In the genomic region with DNA sequence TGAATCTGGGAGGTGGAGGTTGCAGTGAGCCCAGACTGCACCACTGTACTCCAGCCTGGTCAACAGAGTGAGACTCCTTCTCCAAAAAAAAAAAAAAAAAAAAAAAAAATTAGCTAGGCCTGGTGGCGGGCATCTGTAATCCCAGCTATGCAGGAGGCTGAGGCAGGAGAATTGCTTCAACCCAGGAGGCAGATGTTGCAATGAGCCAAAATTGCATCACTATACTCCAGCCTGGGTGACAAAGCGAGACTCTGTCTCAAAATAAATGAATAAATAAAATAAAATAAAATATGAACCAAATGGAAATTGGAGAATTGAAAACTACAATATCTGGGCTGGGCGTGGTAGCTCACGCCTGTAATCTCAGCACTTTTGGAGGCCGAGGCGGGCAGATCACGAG, we compare ENCODE assay signal across 12 cellular contexts. TPM values are rescaled to one million over a fixed set of nuclear protein-coding genes. Genes with fewer than 3 reads are reported as not detected.
DNase-seq lines count a peak whose midpoint lies in the region; ATAC-seq, FAIRE-seq and TF ChIP-seq lines count a peak whose summit lies in the region.
"Not testable (repeated sequence)": the region's sequence is repeated elsewhere in the genome, so short reads cannot be mapped to it uniquely, and the experiment has no call there.
"Had no signal": no experiment of that assay in that cellular context is flagged by ENCODE, and none has a peak within 500 bp of the region (broad histone marks: within the 10 kb centered on the region; RNA-seq: fewer than 3 reads in every experiment).

No MANE protein-coding gene starts in this region.

- FAIRE-seq in HepG2 (lab: Jason Lieb, UNC) = not testable (repeated sequence)

- H2BK120ac ChIP-seq in trophoblast cell (ENCODE audit: insufficient read depth, low read length, poor library complexity) = peak overlapping the region; percentile 69

- not testable (repeated sequence) for H2AK5ac ChIP-seq in trophoblast cell (ENCODE audit: low read length)

- peak; percentile 75 for DNase-seq in AG10803 (ENCODE audit: low read depth)
- peak; percentile 68 for DNase-seq in HCEC 1CT
- peak; percentile 82 for DNase-seq in MV-4-11 (lab: John Stamatoyannopoulos, UW)
- peak; percentile 42 for DNase-seq in SIG-M5 treated with dmso at 0.1 percent for 504 hours (lab: John Stamatoyannopoulos, UW; ENCODE audit: unreplicated experiment)
- DNase-seq in amniotic epithelial cell (ENCODE audit: low read depth) = peak; percentile 82
- DNase-seq in fibroblast of lung (ENCODE audit: low read depth in 2 of 2) = peak in 1 of 2 donors; percentile 49
- not testable (repeated sequence) for DNase-seq in HepG2 (ENCODE audit: low spot score)
- peak; percentile 77 to 91 for DNase-seq in trophoblast cell

- not testable (repeated sequence) for TF ChIP-seq RAD21 in HepG2 (CRISPR knock-in tag; IDR thresholded peaks at IDR 0.05)

- H4K20me1 ChIP-seq in fibroblast of lung (ENCODE audit: control insufficient read depth, extremely low read depth, insufficient read depth, low read length); HepG2 (ENCODE audit: insufficient read depth, low read length): not testable (repeated sequence)

- H3K23ac ChIP-seq in trophoblast cell (ENCODE audit: low read length) = not testable (repeated sequence)

- not testable (repeated sequence) for H3K4me3 ChIP-seq in AG10803 (ENCODE audit: low read length); fibroblast of lung (replicated peaks in 1 of 4; ENCODE audit: control extremely low read depth in 1 of 4, insufficient read depth in 1 of 4, low read depth in 3 of 4, low read length in 4 of 4); HepG2 (replicated peaks in 1 of 3; ENCODE audit: insufficient read depth in 1 of 3, low read depth in 2 of 3, low read length in 3 of 3); trophoblast cell (ENCODE audit: low read depth, low read length)

- H2BK5ac ChIP-seq in trophoblast cell (ENCODE audit: low read depth, low read length, poor library complexity) = peak overlapping the region; percentile 45

- not testable (repeated sequence) for H3K9ac ChIP-seq in fibroblast of lung (ENCODE audit: insufficient read depth, low read length); HepG2 (ENCODE audit: insufficient read depth, low read depth, low read length); trophoblast cell (ENCODE audit: low read length)

- peaks cover 33% of the 10 kb centered on the region for H3K79me1 ChIP-seq in trophoblast cell (ENCODE audit: low read length)

- H3K27ac ChIP-seq in fibroblast of lung (ENCODE audit: insufficient read depth, low read length) = peak overlapping the region; percentile 92
- not testable (repeated sequence) for H3K27ac ChIP-seq in HepG2 (ENCODE audit: extremely low read length, insufficient read depth, low read length)
- H3K27ac ChIP-seq in trophoblast cell (ENCODE audit: low read depth, low read length) = peak overlapping the region; percentile 49

- H2AFZ ChIP-seq in fibroblast of lung (ENCODE audit: low read length); HepG2 (ENCODE audit: low read length); trophoblast cell (ENCODE audit: insufficient read depth, low read length, poor library complexity): not testable (repeated sequence)

- H3K36me3 ChIP-seq in fibroblast of lung (ENCODE audit: control insufficient read depth, insufficient read depth, low read length); trophoblast cell (ENCODE audit: control insufficient read depth in 1 of 2, insufficient read depth in 2 of 2, low read length in 2 of 2): not testable (repeated sequence)
- peaks cover 5 to 19% of the 10 kb centered on the region in 2 experiments; a peak in 4 of 5 replicates for H3K36me3 ChIP-seq in HepG2 (replicated peaks in 1 of 2; ENCODE audit: control insufficient read depth in 1 of 2, insufficient read depth in 2 of 2, low read length in 2 of 2)

- not testable (repeated sequence) for H4K12ac ChIP-seq in trophoblast cell (ENCODE audit: low read depth, low read length)

- not testable (repeated sequence) for H3K27me3 ChIP-seq in fibroblast of lung (ENCODE audit: control insufficient read depth, insufficient read depth, low read length); HepG2 (ENCODE audit: control insufficient read depth in 1 of 2, insufficient read depth in 2 of 2, low read length in 2 of 2); trophoblast cell (ENCODE audit: insufficient read depth, low read length)

- H3K4ac ChIP-seq in trophoblast cell (ENCODE audit: low read depth, low read length) = not testable (repeated sequence)

- not testable (repeated sequence) for H3K9me3 ChIP-seq in fibroblast of lung (ENCODE audit: control insufficient read depth, insufficient read depth, low read depth, low read length); HepG2 (ENCODE audit: low read length); trophoblast cell (ENCODE audit: insufficient read depth, low read depth, low read length)

- TF ChIP-seq POLR2A in HepG2 (IDR thresholded peaks at IDR 0.05; ENCODE audit: insufficient read depth in 1 of 2, low read depth in 2 of 2, low read length in 2 of 2) = not testable (repeated sequence)

- TF ChIP-seq EP300 in HepG2 (IDR thresholded peaks at IDR 0.05; ENCODE audit: low read depth in 2 of 2, low read length in 2 of 2); HepG2 (CRISPR knock-in tag; IDR thresholded peaks at IDR 0.05; ENCODE audit: borderline replicate concordance): not testable (repeated sequence)

- H3K4me1 ChIP-seq in fibroblast of lung (ENCODE audit: control insufficient read depth, extremely low read depth, insufficient read depth, low read length) = peaks cover 20% of the 10 kb centered on the region
- H3K4me1 ChIP-seq in HepG2 (ENCODE audit: insufficient read depth, low read length) = peaks cover 46% of the 10 kb centered on the region
- H3K4me1 ChIP-seq in trophoblast cell (ENCODE audit: control insufficient read depth in 1 of 2, insufficient read depth in 2 of 2, low read length in 2 of 2) = peaks cover 29 to 40% of the 10 kb centered on the region in 2 experiments

- H2BK12ac ChIP-seq in trophoblast cell (ENCODE audit: low read length) = peak overlapping the region; percentile 53

- CTCF ChIA-PET in HepG2 (lab: Yijun Ruan, JAX; ENCODE audit: low intra/inter-chr PET ratio, low total read pairs) = not testable (repeated sequence)

- peak overlapping the region; percentile 54 for H3K18ac ChIP-seq in trophoblast cell (ENCODE audit: low read length)

- in situ Hi-C loops in HepG2 (cut with HindIII; ENCODE audit: extremely low pct_ligation_motif_present, low pct_unique_long_range_greater_than_20kb) = not testable (repeated sequence)

- ATAC-seq in HepG2 = not testable (repeated sequence)

- peak overlapping the region; percentile 54 for H4K8ac ChIP-seq in trophoblast cell (ENCODE audit: low read depth, low read length)

- intact Hi-C loops in HepG2 (cut with micrococcal nuclease; ENCODE audit: unreplicated experiment) = not testable (repeated sequence)

- WGBS in HepG2 (ENCODE audit: low lambda C conversion rate) = 99% methylated on average over 7 of the region's 7 CpGs
- WGBS in trophoblast cell (ENCODE audit: extremely low coverage, insufficient coverage, insufficient read length) = no CpG with 5 or more reads among the region's 7 CpGs

- H3K14ac ChIP-seq in trophoblast cell (ENCODE audit: low read length) = not testable (repeated sequence)

- peak overlapping the region; percentile 87 for H4K91ac ChIP-seq in trophoblast cell (ENCODE audit: low read depth, low read length)

- POLR2A ChIA-PET in HepG2 (lab: Yijun Ruan, JAX) = interaction anchor here (0.6 to 2.3 kb wide), 2 partner anchors 10 to 20 kb away, joined by 3 to 8 read pairs; no protein-coding TSS in a partner anchor

- not testable (repeated sequence) for H3K79me2 ChIP-seq in fibroblast of lung (ENCODE audit: control insufficient read depth, insufficient read depth, low read length); HepG2 (ENCODE audit: insufficient read depth, low read length); trophoblast cell (ENCODE audit: control insufficient read depth, insufficient read depth, low read length, poor library complexity)

- H3K4me2 ChIP-seq in fibroblast of lung (ENCODE audit: extremely low read depth, insufficient read depth, low read length); HepG2 (ENCODE audit: low read depth, low read length); trophoblast cell (ENCODE audit: low read length): not testable (repeated sequence)

- not testable (repeated sequence) for BruUV-seq in HepG2 (replicated peaks; lab: Mats Ljungman, UMichigan)

- not testable (repeated sequence) for TF ChIP-seq CTCF in AG10803 (conservative IDR thresholded peaks at IDR 0.05; ENCODE audit: low read length); fibroblast of lung (conservative IDR thresholded peaks at IDR 0.05 in 1 of 2, IDR thresholded peaks at IDR 0.05 in 1 of 2; ENCODE audit: low read depth in 1 of 2, low read length in 2 of 2); HepG2 (CRISPR knock-in tag; IDR thresholded peaks at IDR 0.05)

RNA-seq across cellular contexts. Expression of a gene that starts 2.4 kb away (rescaled TPM):
- 41.1 and 46.4 TPM in 2 replicates for total RNA-seq in fibroblast of lung
- polyA plus RNA-seq in fibroblast of lung = 37.8 and 40.0 TPM in 2 replicates
- 50.7 and 65.7 TPM in 2 replicates for polyA plus RNA-seq in fibroblast of lung (2012)
- polyA minus RNA-seq in fibroblast of lung (ENCODE audit: low replicate concordance) = 36.2 and 177 TPM in 2 replicates
- total RNA-seq in HepG2 (2016; rRNA removed; fragmentation: Illumina TruSeq; extraction: Trizol) = 45.4 and 54.8 TPM in 2 replicates
- 17.9 and 23.1 TPM in 2 replicates for total RNA-seq in HepG2 (2016; cell fraction: cytosol; rRNA removed; fragmentation: Illumina TruSeq; extraction: Trizol; ENCODE audit: low read depth)
- total RNA-seq in HepG2 (2016; cell fraction: insoluble cytoplasmic fraction; rRNA removed; fragmentation: Illumina TruSeq; extraction: Trizol) = 41.2 and 57.4 TPM in 2 replicates
- total RNA-seq in HepG2 (2016; cell fraction: membrane; rRNA removed; fragmentation: Illumina TruSeq; extraction: Trizol) = 15.1 and 19.6 TPM in 2 replicates
- 31.4 and 37.2 TPM in 2 replicates for total RNA-seq in HepG2 (2016; cell fraction: nucleus; rRNA removed; fragmentation: Illumina TruSeq; extraction: Trizol)
- 198 and 277 TPM in 2 replicates for polyA plus RNA-seq in HepG2 (2011; rRNA removed)
- 180 and 200 TPM in 2 replicates for polyA plus RNA-seq in HepG2 (2011; cell fraction: cytosol; rRNA removed)
- 123 and 139 TPM in 2 replicates for polyA plus RNA-seq in HepG2 (2011; cell fraction: nucleus; rRNA removed)
- 231 and 273 TPM in 2 replicates for polyA plus RNA-seq in HepG2 (2012)
- 49.8 and 49.9 TPM in 2 replicates for polyA plus RNA-seq in HepG2 (2016; cell fraction: cytosol; fragmentation: Illumina TruSeq; extraction: Trizol; ENCODE audit: low read depth)
- 244 and 262 TPM in 2 replicates for polyA plus RNA-seq in HepG2 (2016; cell fraction: insoluble cytoplasmic fraction; fragmentation: Illumina TruSeq; extraction: Trizol; ENCODE audit: low read depth)
- 43.5 and 46.5 TPM in 2 replicates for polyA plus RNA-seq in HepG2 (2016; cell fraction: membrane; fragmentation: Illumina TruSeq; extraction: Trizol; ENCODE audit: low read depth)
- polyA plus RNA-seq in HepG2 (2016; cell fraction: nucleus; fragmentation: Illumina TruSeq; extraction: Trizol; ENCODE audit: insufficient read depth, low read depth) = 142 and 151 TPM in 2 replicates
- 119 and 143 TPM in 2 replicates for polyA minus RNA-seq in HepG2 (2011; rRNA and poly(A)+ RNA removed; ENCODE audit: low replicate concordance)
- polyA minus RNA-seq in HepG2 (2011; cell fraction: cytosol; rRNA and poly(A)+ RNA removed) = 74.8 and 77.1 TPM in 2 replicates
- polyA minus RNA-seq in HepG2 (2011; cell fraction: nucleus; rRNA and poly(A)+ RNA removed) = 30.3 and 39.7 TPM in 2 replicates
- polyA plus RNA-seq in trophoblast cell (2013) = 186 and 200 TPM in 2 replicates

RNA-seq across cellular contexts. Expression of a gene that starts 16.5 kb away (rescaled TPM):
- total RNA-seq in fibroblast of lung (not detected in 2 replicates), HepG2 (2016; rRNA removed; fragmentation: Illumina TruSeq; extraction: Trizol) (0.24 and 0.32 TPM in 2 replicates)
- polyA plus RNA-seq in fibroblast of lung (not detected in 2 replicates), HepG2 (2011; rRNA removed) (0.48 and 0.71 TPM in 2 replicates)
- not detected in 2 replicates for polyA plus RNA-seq in fibroblast of lung (2012)
- polyA minus RNA-seq in fibroblast of lung (ENCODE audit: low replicate concordance) = not detected in 2 replicates
- not detected in 2 replicates for total RNA-seq in HepG2 (2016; cell fraction: cytosol; rRNA removed; fragmentation: Illumina TruSeq; extraction: Trizol; ENCODE audit: low read depth)
- total RNA-seq in HepG2 (2016; cell fraction: insoluble cytoplasmic fraction; rRNA removed; fragmentation: Illumina TruSeq; extraction: Trizol) = 0.39 TPM in 1 of 2 replicates, not detected in the other
- 0.31 TPM in 1 of 2 replicates, not detected in the other for total RNA-seq in HepG2 (2016; cell fraction: membrane; rRNA removed; fragmentation: Illumina TruSeq; extraction: Trizol)
- total RNA-seq in HepG2 (2016; cell fraction: nucleus; rRNA removed; fragmentation: Illumina TruSeq; extraction: Trizol) = 0.28 and 0.41 TPM in 2 replicates
- polyA plus RNA-seq in HepG2 (2011; cell fraction: cytosol; rRNA removed) = 0.26 and 0.30 TPM in 2 replicates
- polyA plus RNA-seq in HepG2 (2011; cell fraction: nucleus; rRNA removed) = 2.4 and 2.9 TPM in 2 replicates
- polyA plus RNA-seq in HepG2 (2012) = 0.59 and 0.87 TPM in 2 replicates
- polyA plus RNA-seq in HepG2 (2016; cell fraction: cytosol; fragmentation: Illumina TruSeq; extraction: Trizol; ENCODE audit: low read depth) = 0.17 TPM in 1 of 2 replicates, not detected in the other
- not detected in 2 replicates for polyA plus RNA-seq in HepG2 (2016; cell fraction: insoluble cytoplasmic fraction; fragmentation: Illumina TruSeq; extraction: Trizol; ENCODE audit: low read depth)
- polyA plus RNA-seq in HepG2 (2016; cell fraction: membrane; fragmentation: Illumina TruSeq; extraction: Trizol; ENCODE audit: low read depth) = 0.26 TPM in 1 of 2 replicates, not detected in the other
- polyA plus RNA-seq in HepG2 (2016; cell fraction: nucleus; fragmentation: Illumina TruSeq; extraction: Trizol; ENCODE audit: insufficient read depth, low read depth) = 2.4 TPM in 1 of 2 replicates, not detected in the other
- polyA minus RNA-seq in HepG2 (2011; rRNA and poly(A)+ RNA removed; ENCODE audit: low replicate concordance) = 0.42 and 0.68 TPM in 2 replicates
- not detected in 2 replicates for polyA minus RNA-seq in HepG2 (2011; cell fraction: cytosol; rRNA and poly(A)+ RNA removed)
- polyA minus RNA-seq in HepG2 (2011; cell fraction: nucleus; rRNA and poly(A)+ RNA removed) = 0.90 and 3.0 TPM in 2 replicates
- polyA plus RNA-seq in trophoblast cell (2013) = 0.10 and 0.19 TPM in 2 replicates

RNA-seq across cellular contexts. Expression of a gene that starts 20.6 kb away (rescaled TPM):
- total RNA-seq in fibroblast of lung (144 and 184 TPM in 2 replicates), HepG2 (2016; rRNA removed; fragmentation: Illumina TruSeq; extraction: Trizol) (270 and 278 TPM in 2 replicates)
- polyA plus RNA-seq in fibroblast of lung (189 and 275 TPM in 2 replicates), HepG2 (2011; rRNA removed) (148 and 156 TPM in 2 replicates)
- 309 and 382 TPM in 2 replicates for polyA plus RNA-seq in fibroblast of lung (2012)
- polyA minus RNA-seq in fibroblast of lung (ENCODE audit: low replicate concordance) = 386 and 558 TPM in 2 replicates
- 44.9 and 50.3 TPM in 2 replicates for total RNA-seq in HepG2 (2016; cell fraction: cytosol; rRNA removed; fragmentation: Illumina TruSeq; extraction: Trizol; ENCODE audit: low read depth)
- 247 and 303 TPM in 2 replicates for total RNA-seq in HepG2 (2016; cell fraction: insoluble cytoplasmic fraction; rRNA removed; fragmentation: Illumina TruSeq; extraction: Trizol)
- 97.2 and 106 TPM in 2 replicates for total RNA-seq in HepG2 (2016; cell fraction: membrane; rRNA removed; fragmentation: Illumina TruSeq; extraction: Trizol)
- total RNA-seq in HepG2 (2016; cell fraction: nucleus; rRNA removed; fragmentation: Illumina TruSeq; extraction: Trizol) = 191 and 201 TPM in 2 replicates
- 89.9 and 92.3 TPM in 2 replicates for polyA plus RNA-seq in HepG2 (2011; cell fraction: cytosol; rRNA removed)
- 184 and 197 TPM in 2 replicates for polyA plus RNA-seq in HepG2 (2011; cell fraction: nucleus; rRNA removed)
- 166 and 314 TPM in 2 replicates for polyA plus RNA-seq in HepG2 (2012)
- 36.1 and 37.5 TPM in 2 replicates for polyA plus RNA-seq in HepG2 (2016; cell fraction: cytosol; fragmentation: Illumina TruSeq; extraction: Trizol; ENCODE audit: low read depth)
- 257 and 357 TPM in 2 replicates for polyA plus RNA-seq in HepG2 (2016; cell fraction: insoluble cytoplasmic fraction; fragmentation: Illumina TruSeq; extraction: Trizol; ENCODE audit: low read depth)
- polyA plus RNA-seq in HepG2 (2016; cell fraction: membrane; fragmentation: Illumina TruSeq; extraction: Trizol; ENCODE audit: low read depth) = 76.7 and 82.5 TPM in 2 replicates
- polyA plus RNA-seq in HepG2 (2016; cell fraction: nucleus; fragmentation: Illumina TruSeq; extraction: Trizol; ENCODE audit: insufficient read depth, low read depth) = 372 and 405 TPM in 2 replicates
- 218 and 315 TPM in 2 replicates for polyA minus RNA-seq in HepG2 (2011; rRNA and poly(A)+ RNA removed; ENCODE audit: low replicate concordance)
- polyA minus RNA-seq in HepG2 (2011; cell fraction: cytosol; rRNA and poly(A)+ RNA removed) = 121 and 131 TPM in 2 replicates
- 131 and 151 TPM in 2 replicates for polyA minus RNA-seq in HepG2 (2011; cell fraction: nucleus; rRNA and poly(A)+ RNA removed)
- polyA plus RNA-seq in trophoblast cell (2013) = 227 and 231 TPM in 2 replicates

RNA-seq across cellular contexts. Expression of a gene that starts 40.2 kb away (rescaled TPM):
- total RNA-seq in fibroblast of lung (not detected in 2 replicates), HepG2 (2016; rRNA removed; fragmentation: Illumina TruSeq; extraction: Trizol) (0.73 and 1.7 TPM in 2 replicates)
- polyA plus RNA-seq in fibroblast of lung (0.28 TPM in 1 of 2 replicates, not detected in the other), HepG2 (2011; rRNA removed) (2.1 and 4.0 TPM in 2 replicates)
- not detected in 2 replicates for polyA plus RNA-seq in fibroblast of lung (2012)
- polyA minus RNA-seq in fibroblast of lung (ENCODE audit: low replicate concordance) = not detected in 2 replicates
- total RNA-seq in HepG2 (2016; cell fraction: cytosol; rRNA removed; fragmentation: Illumina TruSeq; extraction: Trizol; ENCODE audit: low read depth) = not detected in 2 replicates
- total RNA-seq in HepG2 (2016; cell fraction: insoluble cytoplasmic fraction; rRNA removed; fragmentation: Illumina TruSeq; extraction: Trizol) = 0.80 and 2.9 TPM in 2 replicates
- total RNA-seq in HepG2 (2016; cell fraction: membrane; rRNA removed; fragmentation: Illumina TruSeq; extraction: Trizol) = 0.77 TPM in 1 of 2 replicates, not detected in the other
- not detected in 2 replicates for total RNA-seq in HepG2 (2016; cell fraction: nucleus; rRNA removed; fragmentation: Illumina TruSeq; extraction: Trizol)
- 4.6 and 7.7 TPM in 2 replicates for polyA plus RNA-seq in HepG2 (2011; cell fraction: cytosol; rRNA removed)
- 2.3 and 3.2 TPM in 2 replicates for polyA plus RNA-seq in HepG2 (2011; cell fraction: nucleus; rRNA removed)
- 1.6 and 3.8 TPM in 2 replicates for polyA plus RNA-seq in HepG2 (2012)
- polyA plus RNA-seq in HepG2 (2016; cell fraction: cytosol; fragmentation: Illumina TruSeq; extraction: Trizol; ENCODE audit: low read depth) = 0.27 and 0.35 TPM in 2 replicates
- polyA plus RNA-seq in HepG2 (2016; cell fraction: insoluble cytoplasmic fraction; fragmentation: Illumina TruSeq; extraction: Trizol; ENCODE audit: low read depth) = 1.1 and 1.9 TPM in 2 replicates
- 0.50 TPM in 1 of 2 replicates, not detected in the other for polyA plus RNA-seq in HepG2 (2016; cell fraction: membrane; fragmentation: Illumina TruSeq; extraction: Trizol; ENCODE audit: low read depth)
- 2.2 TPM in 1 of 2 replicates, not detected in the other for polyA plus RNA-seq in HepG2 (2016; cell fraction: nucleus; fragmentation: Illumina TruSeq; extraction: Trizol; ENCODE audit: insufficient read depth, low read depth)
- polyA minus RNA-seq in HepG2 (2011; rRNA and poly(A)+ RNA removed; ENCODE audit: low replicate concordance) = 0.37 TPM in 1 of 2 replicates, not detected in the other
- polyA minus RNA-seq in HepG2 (2011; cell fraction: cytosol; rRNA and poly(A)+ RNA removed) = 2.1 TPM in 1 of 2 replicates, not detected in the other
- not detected in 2 replicates for polyA minus RNA-seq in HepG2 (2011; cell fraction: nucleus; rRNA and poly(A)+ RNA removed)
- polyA plus RNA-seq in trophoblast cell (2013) = not detected in 2 replicates
- total RNA-seq: GM12878, HT1080, Peyer's patch, Right ventricle myocardium superior had no signal
- polyA plus RNA-seq: GM12878 had no signal

RNA-seq across cellular contexts. Expression of a gene that starts 48.9 kb away (rescaled TPM):
- total RNA-seq in fibroblast of lung = 2.6 and 3.5 TPM in 2 replicates
- 0.59 and 0.86 TPM in 2 replicates for polyA plus RNA-seq in fibroblast of lung
- polyA plus RNA-seq in fibroblast of lung (2012) = 1.1 and 1.7 TPM in 2 replicates
- 1.6 TPM in 1 of 2 replicates, not detected in the other for polyA minus RNA-seq in fibroblast of lung (ENCODE audit: low replicate concordance)
- total RNA-seq in HepG2 (2016; rRNA removed; fragmentation: Illumina TruSeq; extraction: Trizol) = 10.3 and 11.4 TPM in 2 replicates
- total RNA-seq in HepG2 (2016; cell fraction: cytosol; rRNA removed; fragmentation: Illumina TruSeq; extraction: Trizol; ENCODE audit: low read depth) = 4.4 and 4.8 TPM in 2 replicates
- 11.9 and 12.4 TPM in 2 replicates for total RNA-seq in HepG2 (2016; cell fraction: insoluble cytoplasmic fraction; rRNA removed; fragmentation: Illumina TruSeq; extraction: Trizol)
- 8.3 and 11.2 TPM in 2 replicates for total RNA-seq in HepG2 (2016; cell fraction: membrane; rRNA removed; fragmentation: Illumina TruSeq; extraction: Trizol)
- 5.0 and 8.7 TPM in 2 replicates for total RNA-seq in HepG2 (2016; cell fraction: nucleus; rRNA removed; fragmentation: Illumina TruSeq; extraction: Trizol)
- polyA plus RNA-seq in HepG2 (2011; rRNA removed) = 18.0 and 18.5 TPM in 2 replicates
- polyA plus RNA-seq in HepG2 (2011; cell fraction: cytosol; rRNA removed) = 13.8 and 14.5 TPM in 2 replicates
- 23.0 and 23.9 TPM in 2 replicates for polyA plus RNA-seq in HepG2 (2011; cell fraction: nucleus; rRNA removed)
- 8.6 and 10.2 TPM in 2 replicates for polyA plus RNA-seq in HepG2 (2012)
- polyA plus RNA-seq in HepG2 (2016; cell fraction: cytosol; fragmentation: Illumina TruSeq; extraction: Trizol; ENCODE audit: low read depth) = 2.4 and 2.6 TPM in 2 replicates
- 9.1 and 12.2 TPM in 2 replicates for polyA plus RNA-seq in HepG2 (2016; cell fraction: insoluble cytoplasmic fraction; fragmentation: Illumina TruSeq; extraction: Trizol; ENCODE audit: low read depth)
- 5.3 and 6.5 TPM in 2 replicates for polyA plus RNA-seq in HepG2 (2016; cell fraction: membrane; fragmentation: Illumina TruSeq; extraction: Trizol; ENCODE audit: low read depth)
- polyA plus RNA-seq in HepG2 (2016; cell fraction: nucleus; fragmentation: Illumina TruSeq; extraction: Trizol; ENCODE audit: insufficient read depth, low read depth) = 12.7 and 15.7 TPM in 2 replicates
- 3.7 and 14.6 TPM in 2 replicates for polyA minus RNA-seq in HepG2 (2011; rRNA and poly(A)+ RNA removed; ENCODE audit: low replicate concordance)
- 5.7 and 7.2 TPM in 2 replicates for polyA minus RNA-seq in HepG2 (2011; cell fraction: cytosol; rRNA and poly(A)+ RNA removed)
- polyA minus RNA-seq in HepG2 (2011; cell fraction: nucleus; rRNA and poly(A)+ RNA removed) = 9.9 and 10.7 TPM in 2 replicates
- 0.99 and 1.1 TPM in 2 replicates for polyA plus RNA-seq in trophoblast cell (2013)
